In the genomic region with DNA sequence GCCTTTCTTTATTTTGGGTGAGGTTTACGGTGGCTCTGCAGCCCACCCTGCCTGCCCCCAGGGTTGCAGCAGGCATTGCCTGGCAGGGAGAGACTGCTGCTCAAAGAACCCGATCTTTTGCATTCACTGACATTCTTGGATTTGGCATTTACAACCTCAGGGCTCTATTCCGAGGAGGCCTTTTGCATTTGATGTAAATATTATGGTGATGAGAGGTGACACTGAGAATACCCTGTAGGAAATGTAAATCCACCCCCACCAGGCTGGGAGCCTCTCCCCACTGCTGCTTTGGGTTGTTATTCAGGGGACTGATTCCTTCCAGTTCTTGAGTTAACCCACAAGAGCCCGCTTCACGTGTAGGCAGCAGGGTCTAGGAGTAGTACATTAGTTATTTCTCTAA, we compare ENCODE assay signal across 26 cellular contexts.
"Had no signal": no experiment of that assay in that cellular context is flagged by ENCODE, and none has a peak within 500 bp of the region (broad histone marks: within the 10 kb centered on the region; RNA-seq: fewer than 3 reads in every experiment).

No MANE protein-coding gene starts in this region.

- H3K27me3 ChIP-seq: pancreas, right lobe of liver, thyroid gland, tibial nerve, upper lobe of left lung, vagina had no signal

- H3K36me3 Mint-ChIP-seq: natural killer cell; stimulated activated effector memory CD8-positive, alpha-beta T cell treated with anti-CD3 and anti-CD28 coated beads, Interleukin-12 subunit alpha, Interleukin-12 subunit beta, amount 100 ng/mL, for 72 hours; stimulated activated naive B cell treated with anti-CD40 and anti-IgM and Interleukin-4, amounts not matched to agents 10 μg/mL and 1 μg/mL and 100 μg/mL, for 72 hours had no signal

- DNase-seq: natural killer cell; nucleus accumbens; pancreas; right cardiac atrium; right lobe of liver; sigmoid colon; small intestine; stimulated activated CD4-positive, alpha-beta T cell treated with anti-CD3 and anti-CD28 coated beads, Interleukin-15, amount 100 ng/mL, for 24 hours; stimulated activated CD4-positive, alpha-beta T cell treated with anti-CD3 and anti-CD28 coated beads, Interleukin-2, amount 100 ng/mL, for 24 hours; stimulated activated CD4-positive, alpha-beta T cell treated with anti-CD3 and anti-CD28 coated beads, Interleukin-2, amount 100 ng/mL, for 48 hours; stimulated activated CD4-positive, alpha-beta T cell treated with anti-CD3 and anti-CD28 coated beads, Interleukin-4, amount 100 ng/mL, for 24 hours; stimulated activated naive B cell treated with anti-CD40 and anti-IgM and Interleukin-4, amounts not matched to agents 10 μg/mL and 1 μg/mL and 100 μg/mL, for 72 hours; stimulated activated naive CD4-positive, alpha-beta T cell treated with Interleukin-2 at 50 U/mL for 16 hours; stomach; thyroid gland; trophoblast cell; upper lobe of left lung had no signal

- ATAC-seq: natural killer cell; pancreas; right cardiac atrium; right lobe of liver; stimulated activated effector memory CD8-positive, alpha-beta T cell treated with anti-CD3 and anti-CD28 coated beads, Interleukin-12 subunit alpha, Interleukin-12 subunit beta, amount 100 ng/mL, for 72 hours; stimulated activated naive B cell treated with anti-CD40 and anti-IgM and Interleukin-4, amounts not matched to agents 10 μg/mL and 1 μg/mL and 100 μg/mL, for 72 hours had no signal

- H3K27ac ChIP-seq: neutrophil, pancreas, prostate gland, right lobe of liver, sigmoid colon, stomach, thoracic aorta, thyroid gland, tibial nerve, upper lobe of left lung, vagina had no signal

- H3K36me3 ChIP-seq: neutrophil, pancreas, prostate gland, right lobe of liver, sigmoid colon, stomach, thoracic aorta, thyroid gland, tibial nerve, upper lobe of left lung, vagina had no signal

- H3K9me3 ChIP-seq: neutrophil, pancreas, prostate gland, right lobe of liver, sigmoid colon, stomach, thoracic aorta, thyroid gland, tibial nerve, upper lobe of left lung, vagina had no signal

- H3K4me1 ChIP-seq: pancreas, prostate gland, right lobe of liver, sigmoid colon, stomach, thyroid gland, tibial nerve, upper lobe of left lung, vagina had no signal

- H3K4me1 Mint-ChIP-seq: natural killer cell; nephron; stimulated activated effector memory CD8-positive, alpha-beta T cell treated with anti-CD3 and anti-CD28 coated beads, Interleukin-12 subunit alpha, Interleukin-12 subunit beta, amount 100 ng/mL, for 72 hours; stimulated activated naive B cell treated with anti-CD40 and anti-IgM and Interleukin-4, amounts not matched to agents 10 μg/mL and 1 μg/mL and 100 μg/mL, for 72 hours had no signal

- H3K4me3 ChIP-seq: pancreas, prostate gland, right lobe of liver, sigmoid colon, stomach, thoracic aorta, thyroid gland, tibial nerve, upper lobe of left lung, vagina had no signal

- H3K9me3 Mint-ChIP-seq: natural killer cell; nephron; neural crest cell; stimulated activated effector memory CD8-positive, alpha-beta T cell treated with anti-CD3 and anti-CD28 coated beads, Interleukin-12 subunit alpha, Interleukin-12 subunit beta, amount 100 ng/mL, for 72 hours; stimulated activated naive B cell treated with anti-CD40 and anti-IgM and Interleukin-4, amounts not matched to agents 10 μg/mL and 1 μg/mL and 100 μg/mL, for 72 hours; stimulated activated naive CD8-positive, alpha-beta T cell treated with anti-CD3 and anti-CD28 coated beads, Interleukin-15, Interleukin-2, amounts not matched to agents 100 ng/mL and 50 ng/mL, for 24 hours had no signal

- H3K27ac Mint-ChIP-seq: natural killer cell; nephron; stimulated activated effector memory CD8-positive, alpha-beta T cell treated with anti-CD3 and anti-CD28 coated beads, Interleukin-12 subunit alpha, Interleukin-12 subunit beta, amount 100 ng/mL, for 72 hours; stimulated activated naive B cell treated with anti-CD40 and anti-IgM and Interleukin-4, amounts not matched to agents 10 μg/mL and 1 μg/mL and 100 μg/mL, for 72 hours; stimulated activated naive CD8-positive, alpha-beta T cell treated with anti-CD3 and anti-CD28 coated beads, Interleukin-15, Interleukin-2, amounts not matched to agents 100 ng/mL and 50 ng/mL, for 24 hours had no signal

- H3K4me3 Mint-ChIP-seq: natural killer cell; nephron; neural crest cell; stimulated activated effector memory CD8-positive, alpha-beta T cell treated with anti-CD3 and anti-CD28 coated beads, Interleukin-12 subunit alpha, Interleukin-12 subunit beta, amount 100 ng/mL, for 72 hours; stimulated activated naive B cell treated with anti-CD40 and anti-IgM and Interleukin-4, amounts not matched to agents 10 μg/mL and 1 μg/mL and 100 μg/mL, for 72 hours; stimulated activated naive CD8-positive, alpha-beta T cell treated with anti-CD3 and anti-CD28 coated beads, Interleukin-15, Interleukin-2, amounts not matched to agents 100 ng/mL and 50 ng/mL, for 24 hours had no signal
